Comparison of ENCODE assay signal across 8 cellular contexts in the genomic region with DNA sequence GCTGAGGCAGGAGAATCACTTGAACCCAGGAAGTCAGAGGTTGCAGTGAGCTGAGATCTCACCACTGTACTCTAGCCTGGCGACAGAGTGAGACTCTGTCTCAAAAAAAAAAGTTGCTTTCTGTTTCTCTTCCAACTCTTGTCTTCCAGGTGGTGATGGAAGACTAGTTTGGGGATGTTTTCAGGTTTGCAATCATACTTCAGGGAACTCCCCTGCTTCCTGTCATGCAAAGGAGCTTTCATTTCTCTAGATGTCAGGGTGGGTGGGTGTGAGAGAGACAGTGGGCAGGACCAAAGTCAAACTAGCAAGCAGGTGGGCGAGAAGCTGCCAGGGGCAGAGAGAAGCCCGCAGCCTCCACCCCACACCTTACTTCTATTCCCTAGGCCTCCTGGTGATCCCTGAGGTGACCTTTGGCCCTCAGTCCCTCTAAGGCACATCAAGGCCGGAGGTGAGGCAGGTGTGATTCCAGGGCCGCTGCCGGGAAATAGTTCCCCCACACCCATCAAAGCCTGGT. TPM values are rescaled to one million over a fixed set of nuclear protein-coding genes. Genes with fewer than 3 reads are reported as not detected.
A peak's percentile ranks its signal among the peaks of the same experiment; 100 is the strongest.
DNase-seq lines count a peak whose midpoint lies in the region; ATAC-seq lines count a peak whose summit lies in the region.

No MANE protein-coding gene starts in this region.

- peak overlapping the region; percentile 81 for H3K27ac ChIP-seq in CD4-positive, CD25-positive, alpha-beta regulatory T cell (ENCODE audit: insufficient read depth, low read length, poor library complexity, severe bottlenecking)

- H3K27me3 Mint-ChIP-seq in CD4-positive, CD25-positive, alpha-beta regulatory T cell = peaks cover 4% of the 10 kb centered on the region
- H3K27me3 Mint-ChIP-seq in activated naive CD8-positive, alpha-beta T cell treated with anti-CD3 and anti-CD28 coated beads, Interleukin-2, amount 10 ng/mL, durations not matched to agents 7 days and 5 days = no peaks in the 10 kb centered on the region

- peaks cover 29% of the 10 kb centered on the region for H3K4me1 ChIP-seq in CD4-positive, CD25-positive, alpha-beta regulatory T cell (ENCODE audit: control insufficient read depth, insufficient read depth, low read length, poor library complexity, severe bottlenecking)

- POLR2A ChIA-PET in activated naive CD8-positive, alpha-beta T cell treated with anti-CD3 and anti-CD28 coated beads, Interleukin-2, amount 10 ng/mL, durations not matched to agents 7 days and 5 days (lab: Charles Lee) = interaction anchor here (0.7 to 1.6 kb wide), 4 partner anchors 8 to 104 kb away, joined by 3 to 4 read pairs (median 4); partner anchors contain the start of gene URI1

- DNase-seq in CD4-positive, CD25-positive, alpha-beta regulatory T cell = peak in 2 of 3 donors; percentile 67 to 89
- peak; percentile 49 for DNase-seq in activated naive CD8-positive, alpha-beta T cell treated with anti-CD3 and anti-CD28 coated beads, Interleukin-2, amount 10 ng/mL, durations not matched to agents 7 days and 5 days
- DNase-seq in DMS79 (lab: John Stamatoyannopoulos, UW) (no peak), GDM1 (lab: John Stamatoyannopoulos, UW) (no peak), CD1c-positive myeloid dendritic cell (ENCODE audit: extremely low spot score) (no peak), SHP77 treated with DMSO at 0.1 percent for 48 hours (lab: John Stamatoyannopoulos, UW) (no peak)

- peak overlapping the region; percentile 97 to 98 (median 98) for H3K27ac Mint-ChIP-seq in CD4-positive, CD25-positive, alpha-beta regulatory T cell
- H3K27ac Mint-ChIP-seq in activated naive CD8-positive, alpha-beta T cell treated with anti-CD3 and anti-CD28 coated beads, Interleukin-2, amount 10 ng/mL, durations not matched to agents 7 days and 5 days = peak overlapping the region; percentile 95

- H3K9me3 ChIP-seq in CD4-positive, CD25-positive, alpha-beta regulatory T cell (ENCODE audit: control insufficient read depth in 2 of 2, low read length in 2 of 2) = no peaks in the 10 kb centered on the region

- peaks cover 6 to 64% (median 28%) of the 10 kb centered on the region in 4 donors for H3K4me1 Mint-ChIP-seq in CD4-positive, CD25-positive, alpha-beta regulatory T cell
- H3K4me1 Mint-ChIP-seq in activated naive CD8-positive, alpha-beta T cell treated with anti-CD3 and anti-CD28 coated beads, Interleukin-2, amount 10 ng/mL, durations not matched to agents 7 days and 5 days = peaks cover 27% of the 10 kb centered on the region

- peak overlapping the region; percentile 43 to 86 (median 70) for H3K4me3 Mint-ChIP-seq in CD4-positive, CD25-positive, alpha-beta regulatory T cell
- peak overlapping the region; percentile 82 for H3K4me3 Mint-ChIP-seq in activated naive CD8-positive, alpha-beta T cell treated with anti-CD3 and anti-CD28 coated beads, Interleukin-2, amount 10 ng/mL, durations not matched to agents 7 days and 5 days

- H3K4me3 ChIP-seq in CD4-positive, CD25-positive, alpha-beta regulatory T cell (ENCODE audit: low read depth, low read length) = peak overlapping the region; percentile 51

- peak; percentile 83 to 92 for ATAC-seq in CD4-positive, CD25-positive, alpha-beta regulatory T cell (ENCODE audit: low read depth in 2 of 2)
- peak; percentile 72 for ATAC-seq in GM19452 (IDR thresholded peaks at IDR 0.05; ENCODE audit: unreplicated experiment)
- peak; percentile 76 for ATAC-seq in HG03342 (IDR thresholded peaks at IDR 0.05; ENCODE audit: unreplicated experiment)
- ATAC-seq in activated naive CD8-positive, alpha-beta T cell treated with anti-CD3 and anti-CD28 coated beads, Interleukin-2, amount 10 ng/mL, durations not matched to agents 7 days and 5 days (ENCODE audit: low read depth) = peak; percentile 81

- H3K27me3 ChIP-seq in CD4-positive, CD25-positive, alpha-beta regulatory T cell (ENCODE audit: control insufficient read depth, insufficient read depth, low read length) = no peaks in the 10 kb centered on the region

- H3K36me3 Mint-ChIP-seq in CD4-positive, CD25-positive, alpha-beta regulatory T cell = peaks cover 3% of the 10 kb centered on the region
- no peaks in the 10 kb centered on the region for H3K36me3 Mint-ChIP-seq in activated naive CD8-positive, alpha-beta T cell treated with anti-CD3 and anti-CD28 coated beads, Interleukin-2, amount 10 ng/mL, durations not matched to agents 7 days and 5 days

- H3K9me3 Mint-ChIP-seq in CD4-positive, CD25-positive, alpha-beta regulatory T cell = no peaks in the 10 kb centered on the region
- H3K9me3 Mint-ChIP-seq in activated naive CD8-positive, alpha-beta T cell treated with anti-CD3 and anti-CD28 coated beads, Interleukin-2, amount 10 ng/mL, durations not matched to agents 7 days and 5 days = no peaks in the 10 kb centered on the region

- H3K36me3 ChIP-seq in CD4-positive, CD25-positive, alpha-beta regulatory T cell (ENCODE audit: control insufficient read depth, insufficient read depth, low read length) = no peaks in the 10 kb centered on the region

RNA-seq across cellular contexts. Expression of gene CCNE1, which starts 25.7 kb away (rescaled TPM):
- total RNA-seq in CD4-positive, CD25-positive, alpha-beta regulatory T cell = 18.5 TPM
- polyA plus RNA-seq in CD4-positive, CD25-positive, alpha-beta regulatory T cell = 1 to 10 TPM in 3 of 4 donors, under 1 TPM in 1; 0.88 to 4.7 (median 2.7) TPM
- 10 to 100 TPM; 20.3 to 23.5 TPM for total RNA-seq in activated naive CD8-positive, alpha-beta T cell treated with anti-CD3 and anti-CD28 coated beads, Interleukin-2, amount 10 ng/mL, durations not matched to agents 7 days and 5 days

Comparison
In these comparisons a context has a peak if more than half of its experiments do, and no peak if none do; other contexts are left out.
1. DNase-seq: peak in CD4-positive, CD25-positive, alpha-beta regulatory T cell (2 of 3) and activated naive CD8-positive, alpha-beta T cell treated with anti-CD3 and anti-CD28 coated beads, Interleukin-2, amount 10 ng/mL, durations not matched to agents 7 days and 5 days (single experiment); none in DMS79 (single experiment), GDM1 (single experiment), CD1c-positive myeloid dendritic cell (single experiment) and SHP77 treated with DMSO at 0.1 percent for 48 hours (single experiment).
2. Peak in every context shown above with its lines, with median percentiles within 50 percentile points of each other: ATAC-seq.